ENCODE assay signal across 11 cellular contexts in the genomic region with DNA sequence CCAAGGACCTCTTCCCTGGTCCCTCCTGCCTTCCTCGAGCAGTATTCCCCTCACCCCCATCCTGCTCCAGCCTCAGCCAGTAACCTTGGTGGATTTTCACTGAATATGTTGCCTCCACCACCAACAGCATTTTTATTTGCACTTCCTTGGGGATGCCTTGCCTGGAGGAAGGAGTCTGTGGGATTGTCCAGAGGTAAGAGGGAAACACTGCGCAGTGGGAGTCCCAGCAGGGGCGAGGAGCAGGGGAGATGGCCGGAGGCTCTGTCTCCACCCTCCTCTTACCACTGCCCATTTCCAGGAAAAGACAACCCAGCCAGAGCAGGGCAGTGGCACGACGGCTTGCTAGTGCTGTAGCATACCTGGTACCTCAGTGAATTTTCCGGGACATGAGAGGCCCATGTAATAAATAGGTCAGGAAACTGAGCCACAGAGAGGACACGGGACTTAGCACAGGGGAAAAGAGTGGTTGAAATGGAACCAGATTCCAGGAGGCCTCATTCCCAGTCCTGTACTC.
DNase-seq lines count a peak whose midpoint lies in the region; ATAC-seq and TF ChIP-seq lines count a peak whose summit lies in the region.
"Had no signal": no experiment of that assay in that cellular context is flagged by ENCODE, and none has a peak within 500 bp of the region (broad histone marks: within the 10 kb centered on the region; RNA-seq: fewer than 3 reads in every experiment).

No MANE protein-coding gene starts in this region.

- TF ChIP-seq CTCF in GM23338 (conservative IDR thresholded peaks at IDR 0.05; ENCODE audit: low read depth in 2 of 2) (no peak), KMS-11 (conservative IDR thresholded peaks at IDR 0.05; ENCODE audit: low read depth, low read length) (no peak), VCaP (conservative IDR thresholded peaks at IDR 0.05) (no peak), osteocyte (IDR thresholded peaks at IDR 0.05) (no peak)

- ATAC-seq in GM23338 (no peak), GM18520 (IDR thresholded peaks at IDR 0.05; ENCODE audit: unreplicated experiment) (no peak)
- ATAC-seq in stimulated activated naive B cell treated with anti-CD40 and anti-IgM and Interleukin-4, amounts not matched to agents 10 μg/mL and 1 μg/mL and 100 μg/mL, for 72 hours (replicated peaks) = no peak

- no peaks in the 10 kb centered on the region for H3F3A ChIP-seq in GM23338 (replicated peaks; ENCODE audit: low read depth)

- H4K20me1 ChIP-seq in GM23338 (replicated peaks; ENCODE audit: insufficient read depth) (no peaks in the 10 kb centered on the region), KMS-11 (ENCODE audit: insufficient read depth) (no peaks in the 10 kb centered on the region)

- H3K4me3 ChIP-seq in GM23338 = no peak overlapping the region
- no peak overlapping the region for H3K4me3 ChIP-seq in KMS-11 (IDR thresholded peaks at IDR 0.05; ENCODE audit: insufficient read depth, low read depth, low read length)

- H3K27me3 ChIP-seq in GM23338 (ENCODE audit: insufficient read depth) (peaks cover 11% of the 10 kb centered on the region), KMS-11 (ENCODE audit: insufficient read depth, low read depth) (no peaks in the 10 kb centered on the region)

- H3K27ac Mint-ChIP-seq in GM23338 (no peak overlapping the region), osteocyte (ENCODE audit: unreplicated experiment) (no peak overlapping the region)
- no peak overlapping the region for H3K27ac Mint-ChIP-seq in stimulated activated naive B cell treated with anti-CD40 and anti-IgM and Interleukin-4, amounts not matched to agents 10 μg/mL and 1 μg/mL and 100 μg/mL, for 72 hours
- H3K27ac Mint-ChIP-seq: CD14-positive monocyte; CD4-positive, alpha-beta memory T cell had no signal

- H3K27me3 Mint-ChIP-seq in GM23338 (ENCODE audit: insufficient read depth, low read depth, poor library complexity) (peaks cover 26% of the 10 kb centered on the region), osteocyte (ENCODE audit: unreplicated experiment) (peaks cover 5% of the 10 kb centered on the region)
- peaks cover 52 to 56% of the 10 kb centered on the region in 2 donors for H3K27me3 Mint-ChIP-seq in stimulated activated naive B cell treated with anti-CD40 and anti-IgM and Interleukin-4, amounts not matched to agents 10 μg/mL and 1 μg/mL and 100 μg/mL, for 72 hours

- no peaks in the 10 kb centered on the region for H3K9me2 ChIP-seq in GM23338 (ENCODE audit: insufficient read depth)

- H3K4me3 Mint-ChIP-seq in GM23338 = no peak overlapping the region
- no peak overlapping the region for H3K4me3 Mint-ChIP-seq in osteocyte (ENCODE audit: unreplicated experiment)
- H3K4me3 Mint-ChIP-seq in stimulated activated naive B cell treated with anti-CD40 and anti-IgM and Interleukin-4, amounts not matched to agents 10 μg/mL and 1 μg/mL and 100 μg/mL, for 72 hours = no peak overlapping the region
- H3K4me3 Mint-ChIP-seq: CD14-positive monocyte; CD4-positive, alpha-beta memory T cell had no signal

- peaks cover 11% of the 10 kb centered on the region; the same call in 1 of the 3 replicates for H3K9me3 Mint-ChIP-seq in GM23338
- peaks cover 7% of the 10 kb centered on the region for H3K9me3 Mint-ChIP-seq in osteocyte (ENCODE audit: unreplicated experiment)
- peaks cover 0 to 6% of the 10 kb centered on the region in 2 donors for H3K9me3 Mint-ChIP-seq in stimulated activated naive B cell treated with anti-CD40 and anti-IgM and Interleukin-4, amounts not matched to agents 10 μg/mL and 1 μg/mL and 100 μg/mL, for 72 hours

- H3K36me3 Mint-ChIP-seq in GM23338 (ENCODE audit: low read depth) (no peaks in the 10 kb centered on the region), osteocyte (ENCODE audit: unreplicated experiment) (no peaks in the 10 kb centered on the region)
- H3K36me3 Mint-ChIP-seq in stimulated activated naive B cell treated with anti-CD40 and anti-IgM and Interleukin-4, amounts not matched to agents 10 μg/mL and 1 μg/mL and 100 μg/mL, for 72 hours = peaks cover 0 to 1% of the 10 kb centered on the region in 2 donors
- H3K36me3 Mint-ChIP-seq: CD14-positive monocyte; CD4-positive, alpha-beta memory T cell had no signal

- H3K4me1 Mint-ChIP-seq in GM23338 = no peaks in the 10 kb centered on the region
- H3K4me1 Mint-ChIP-seq in osteocyte (ENCODE audit: unreplicated experiment) = peaks cover 13% of the 10 kb centered on the region
- H3K4me1 Mint-ChIP-seq in stimulated activated naive B cell treated with anti-CD40 and anti-IgM and Interleukin-4, amounts not matched to agents 10 μg/mL and 1 μg/mL and 100 μg/mL, for 72 hours = peaks cover 1 to 12% of the 10 kb centered on the region in 2 donors
- H3K4me1 Mint-ChIP-seq: CD14-positive monocyte; CD4-positive, alpha-beta memory T cell had no signal

- H3K27ac ChIP-seq in GM23338 (ENCODE audit: low read depth) (no peak overlapping the region), KMS-11 (no peak overlapping the region), VCaP (peak overlapping the region; percentile 56; the same call in 1 of the 2 replicates)
- H3K27ac ChIP-seq: GM23248, HL-60 had no signal

- no peak overlapping the region for H3K9ac ChIP-seq in KMS-11
- H3K9ac ChIP-seq: GM23248 had no signal

- no peaks in the 10 kb centered on the region for H3K36me3 ChIP-seq in GM23338 (ENCODE audit: insufficient read depth)
- no peaks in the 10 kb centered on the region for H3K36me3 ChIP-seq in KMS-11 (ENCODE audit: insufficient read depth)

- no peaks in the 10 kb centered on the region for H3K79me2 ChIP-seq in GM23338 (replicated peaks; ENCODE audit: insufficient read depth)
- H3K79me2 ChIP-seq in KMS-11 (ENCODE audit: insufficient read depth, low read depth) = no peaks in the 10 kb centered on the region

- H2AFZ ChIP-seq in GM23338 = peak overlapping the region; percentile 94
- H2AFZ ChIP-seq in KMS-11 (ENCODE audit: low read depth) = peak overlapping the region; percentile 74

- H3K4me1 ChIP-seq in GM23338 (ENCODE audit: insufficient read depth) (no peaks in the 10 kb centered on the region), KMS-11 (ENCODE audit: low read depth, poor library complexity, severe bottlenecking) (no peaks in the 10 kb centered on the region)

- H3K4me2 ChIP-seq in GM23338 = 0 out of 2 replicates have a peak overlapping the region, but pooled peaks have one; percentile 57
- no peak overlapping the region; the same call in 1 of the 2 replicates for H3K4me2 ChIP-seq in KMS-11

- no peak for DNase-seq in GM23338 (ENCODE audit: low spot score)
- DNase-seq in osteocyte (ENCODE audit: extremely low spot score, unreplicated experiment) = peak; percentile 75
- no peak for DNase-seq in COLO668 (lab: John Stamatoyannopoulos, UW; ENCODE audit: unreplicated experiment)
- DNase-seq in stimulated activated naive B cell treated with anti-CD40 and anti-IgM and Interleukin-4, amounts not matched to agents 10 μg/mL and 1 μg/mL and 100 μg/mL, for 72 hours = no peak
- DNase-seq: CD4-positive, alpha-beta memory T cell had no signal

TF ChIP-seq in GM23338, 12 proteins besides CTCF, POLR2A, EP300 and RAD21:
- no peak for TF ChIP-seq EZH2 (IDR thresholded peaks at IDR 0.05; ENCODE audit: low read depth, unreplicated experiment)
